34 cellular contexts compared by ENCODE assay signal in genomic region chr2:23138686-23139085, GRCh38.
"Had no signal": no experiment of that assay in that cellular context is flagged by ENCODE, and none has a peak within 500 bp of the region (broad histone marks: within the 10 kb centered on the region; RNA-seq: fewer than 3 reads in every experiment).

No MANE protein-coding gene starts in this region.

- H3K27me3 ChIP-seq: MG63 had no signal

- H3K4me3 ChIP-seq: MG63 had no signal

- H3K36me3 ChIP-seq: MG63 had no signal

- H3K9me3 ChIP-seq: MG63 had no signal

- H3K4me2 ChIP-seq: KMS-11 had no signal

- DNase-seq: Karpas-422, Kasumi-1, KG1, MG63, MM.1S, MV-4-11, NCI-H1048, NCI-H1092, NCI-H1092 treated with DMSO at 0.1 percent for 48 hours, NCI-H1105, NCI-H1105 treated with DMSO at 0.1 percent for 48 hours, NCI-H1417, NCI-H1417 treated with DMSO at 0.1 percent for 48 hours, NCI-H1436, NCI-H1436 treated with DMSO at 0.1 percent for 48 hours, NCI-H146, NCI-H1694, NCI-H1694 treated with DMSO at 0.1 percent for 48 hours, NCI-H187, NCI-H187 treated with DMSO at 0.1 percent for 48 hours, NCI-H1930, NCI-H2029, NCI-H2029 treated with DMSO at 0.1 percent for 48 hours, NCI-H2081, NCI-H2081 treated with DMSO at 0.1 percent for 48 hours, NCI-H2107, NCI-H2171, NCI-H2171 treated with DMSO at 0.1 percent for 48 hours, NCI-H2227 treated with DMSO at 0.1 percent for 48 hours, NCI-H226, NCI-H345, NCI-H446, NCI-H446 treated with DMSO at 0.1 percent for 48 hours had no signal

- H3K27ac ChIP-seq: KMS-11 had no signal

- H3K9ac ChIP-seq: KMS-11 had no signal
